In genomic region chr1:46691997-46692790, GRCh38 we compare ENCODE assay signal across 17 cellular contexts. TPM values are rescaled to one million over a fixed set of nuclear protein-coding genes. Genes with fewer than 3 reads are reported as not detected.
A peak's percentile ranks its signal among the peaks of the same experiment; 100 is the strongest.
DNase-seq lines count a peak whose midpoint lies in the region; ATAC-seq, FAIRE-seq and TF ChIP-seq lines count a peak whose summit lies in the region.
"Had no signal": no experiment of that assay in that cellular context is flagged by ENCODE, and none has a peak within 500 bp of the region (broad histone marks: within the 10 kb centered on the region; RNA-seq: fewer than 3 reads in every experiment).

No MANE protein-coding gene starts in this region.

- H3K36me3 ChIP-seq in HepG2 (replicated peaks in 1 of 2; ENCODE audit: control insufficient read depth in 1 of 2, insufficient read depth in 2 of 2, low read length in 2 of 2) (peaks cover 16 to 72% of the 10 kb centered on the region in 2 experiments), right lobe of liver (peaks cover 4 to 54% (median 18%) of the 10 kb centered on the region in 4 donors), mesendoderm (ENCODE audit: control insufficient read depth, insufficient read depth, low read length) (peaks cover 12% of the 10 kb centered on the region)

- TF ChIP-seq POLR2A in HepG2 (IDR thresholded peaks at IDR 0.05; ENCODE audit: insufficient read depth in 1 of 2, low read depth in 2 of 2, low read length in 2 of 2), result no peak
- TF ChIP-seq POLR2A in right lobe of liver (IDR thresholded peaks at IDR 0.05), result no peak

- no peak overlapping the region for H4K5ac ChIP-seq in mesendoderm (ENCODE audit: low read length)

- no peak for FAIRE-seq in HepG2 (lab: Jason Lieb, UNC)

- H3K23ac ChIP-seq in mesendoderm (ENCODE audit: low read length), result no peak overlapping the region

- H3K4me2 ChIP-seq in HepG2 (ENCODE audit: low read depth, low read length) (no peak overlapping the region), mesendoderm (ENCODE audit: low read length) (no peak overlapping the region)

- no peak overlapping the region for H3K27ac ChIP-seq in HepG2 (ENCODE audit: extremely low read length, insufficient read depth, low read length)
- H3K27ac ChIP-seq in right lobe of liver, result no peak overlapping the region
- no peak overlapping the region for H3K27ac ChIP-seq in mesendoderm (ENCODE audit: low read depth, low read length)
- H3K27ac ChIP-seq: esophagus squamous epithelium had no signal

- H3K56ac ChIP-seq in mesendoderm (ENCODE audit: low read length), result no peak overlapping the region

- H2AFZ ChIP-seq in HepG2 (ENCODE audit: low read length), result no peak overlapping the region

- peaks cover 25% of the 10 kb centered on the region for H3K4me1 Mint-ChIP-seq in chondrocyte (ENCODE audit: low read depth)
- peaks cover 18% of the 10 kb centered on the region for H3K4me1 Mint-ChIP-seq in activated naive CD8-positive, alpha-beta T cell treated with anti-CD3 and anti-CD28 coated beads, Interleukin-2, amount 50 U/mL, for 24 hours
- H3K4me1 Mint-ChIP-seq: IgD-negative memory B cell had no signal

- no peaks in the 10 kb centered on the region for H4K20me1 ChIP-seq in HepG2 (ENCODE audit: insufficient read depth, low read length)

- peaks cover 5% of the 10 kb centered on the region for H3K79me1 ChIP-seq in mesendoderm (ENCODE audit: low read length)

- no peak overlapping the region for H2AK5ac ChIP-seq in mesendoderm (ENCODE audit: low read length)

- no TSS peak for BruUV-seq in HepG2 (replicated peaks; lab: Mats Ljungman, UMichigan)

- peak overlapping the region; percentile 12 for H3K18ac ChIP-seq in mesendoderm (ENCODE audit: low read length)

- no peak overlapping the region for H2BK5ac ChIP-seq in mesendoderm (ENCODE audit: low read length)

- no peak overlapping the region for H4K8ac ChIP-seq in mesendoderm (ENCODE audit: low read depth, low read length)

- TF ChIP-seq CTCF in HepG2 (CRISPR knock-in tag; IDR thresholded peaks at IDR 0.05) (no peak), right lobe of liver (IDR thresholded peaks at IDR 0.05) (peak in 1 of 4 donors; percentile 5), chondrocyte (IDR thresholded peaks at IDR 0.05) (peak; percentile 46)

- no peaks in the 10 kb centered on the region for H3K27me3 ChIP-seq in HepG2 (ENCODE audit: control insufficient read depth in 1 of 2, insufficient read depth in 2 of 2, low read length in 2 of 2)
- no peaks in the 10 kb centered on the region for H3K27me3 ChIP-seq in right lobe of liver
- no peaks in the 10 kb centered on the region for H3K27me3 ChIP-seq in mesendoderm (ENCODE audit: insufficient read depth, low read length, poor library complexity)
- H3K27me3 ChIP-seq: esophagus squamous epithelium had no signal

- H3K9ac ChIP-seq in HepG2 (ENCODE audit: insufficient read depth, low read depth, low read length), result no peak overlapping the region
- H3K9ac ChIP-seq in mesendoderm (ENCODE audit: low read length), result no peak overlapping the region

- ATAC-seq in HepG2, result peak; percentile 65; the same call in 2 of the 3 replicates
- no peak for ATAC-seq in right lobe of liver
- ATAC-seq in activated naive CD8-positive, alpha-beta T cell treated with anti-CD3 and anti-CD28 coated beads, Interleukin-2, amount 50 U/mL, for 24 hours, result no peak
- ATAC-seq in HG02623 (IDR thresholded peaks at IDR 0.05; ENCODE audit: unreplicated experiment), result no peak
- ATAC-seq: natural killer cell treated with Interleukin-12 subunit alpha and Interleukin-12 subunit beta and Interleukin-15 and Interleukin-18, amount 100 ng/mL, for 72 hours had no signal

- no peak overlapping the region for H3K4ac ChIP-seq in mesendoderm (ENCODE audit: low read depth, low read length)

- no peaks in the 10 kb centered on the region for H3K9me3 Mint-ChIP-seq in chondrocyte (ENCODE audit: low read depth)
- no peaks in the 10 kb centered on the region for H3K9me3 Mint-ChIP-seq in activated naive CD8-positive, alpha-beta T cell treated with anti-CD3 and anti-CD28 coated beads, Interleukin-2, amount 50 U/mL, for 24 hours
- H3K9me3 Mint-ChIP-seq: central memory CD8-positive, alpha-beta T cell; natural killer cell treated with Interleukin-12 subunit alpha and Interleukin-12 subunit beta and Interleukin-15 and Interleukin-18, amount 100 ng/mL, for 72 hours had no signal

- peaks cover 38% of the 10 kb centered on the region for H3K36me3 Mint-ChIP-seq in chondrocyte (ENCODE audit: low read depth)
- H3K36me3 Mint-ChIP-seq in activated naive CD8-positive, alpha-beta T cell treated with anti-CD3 and anti-CD28 coated beads, Interleukin-2, amount 50 U/mL, for 24 hours (ENCODE audit: low read depth), result peaks cover 65% of the 10 kb centered on the region

- CTCF ChIA-PET in HepG2 (lab: Yijun Ruan, JAX; ENCODE audit: low intra/inter-chr PET ratio, low total read pairs), result no interaction called here

- H3K27me3 Mint-ChIP-seq in chondrocyte (ENCODE audit: low read depth), result no peaks in the 10 kb centered on the region
- H3K27me3 Mint-ChIP-seq in activated naive CD8-positive, alpha-beta T cell treated with anti-CD3 and anti-CD28 coated beads, Interleukin-2, amount 50 U/mL, for 24 hours, result no peaks in the 10 kb centered on the region
- H3K27me3 Mint-ChIP-seq: central memory CD8-positive, alpha-beta T cell; IgD-negative memory B cell; natural killer cell treated with Interleukin-12 subunit alpha and Interleukin-12 subunit beta and Interleukin-15 and Interleukin-18, amount 100 ng/mL, for 72 hours had no signal

- H3K27ac Mint-ChIP-seq in chondrocyte (ENCODE audit: unreplicated experiment), result no peak overlapping the region
- no peak overlapping the region for H3K27ac Mint-ChIP-seq in activated naive CD8-positive, alpha-beta T cell treated with anti-CD3 and anti-CD28 coated beads, Interleukin-2, amount 50 U/mL, for 24 hours
- H3K27ac Mint-ChIP-seq: IgD-negative memory B cell; natural killer cell treated with Interleukin-12 subunit alpha and Interleukin-12 subunit beta and Interleukin-15 and Interleukin-18, amount 100 ng/mL, for 72 hours had no signal

- H2BK120ac ChIP-seq in mesendoderm (ENCODE audit: low read depth, low read length), result no peak overlapping the region

- POLR2A ChIA-PET in HepG2 (lab: Yijun Ruan, JAX), result no interaction called here

- H3K4me3 ChIP-seq in HepG2 (replicated peaks in 1 of 3; ENCODE audit: insufficient read depth in 1 of 3, low read depth in 2 of 3, low read length in 3 of 3), result no peak overlapping the region
- H3K4me3 ChIP-seq in right lobe of liver, result no peak overlapping the region
- no peak overlapping the region for H3K4me3 ChIP-seq in mesendoderm (ENCODE audit: low read length)
- H3K4me3 ChIP-seq: esophagus squamous epithelium had no signal

- H3K79me2 ChIP-seq in HepG2 (ENCODE audit: insufficient read depth, low read length), result no peaks in the 10 kb centered on the region
- no peaks in the 10 kb centered on the region for H3K79me2 ChIP-seq in mesendoderm (ENCODE audit: control insufficient read depth, insufficient read depth, low read length)

- TF ChIP-seq RAD21 in HepG2 (CRISPR knock-in tag; IDR thresholded peaks at IDR 0.05), result no peak

- intact Hi-C loops in HepG2 (cut with micrococcal nuclease; ENCODE audit: unreplicated experiment), result no loop called here
- intact Hi-C loops in right lobe of liver (cut with DNase I), result no loop called here

- WGBS in HepG2 (ENCODE audit: low lambda C conversion rate), result 83% methylated on average over 6 of the region's 6 CpGs
- 74% methylated on average over 6 of the region's 6 CpGs for WGBS in right lobe of liver (ENCODE audit: insufficient coverage, low coverage, low lambda C conversion rate, missing lambda C conversion rate)
- no CpG with 5 or more reads among the region's 6 CpGs for WGBS in mesendoderm (ENCODE audit: extremely low coverage, insufficient coverage, low lambda C conversion rate)

- in situ Hi-C loops in HepG2 (cut with HindIII; ENCODE audit: extremely low pct_ligation_motif_present, low pct_unique_long_range_greater_than_20kb), result no loop called here

- H3K4me1 ChIP-seq in HepG2 (ENCODE audit: insufficient read depth, low read length) (0 out of 2 replicates have a peak, but pooled peaks cover 11% of the 10 kb centered on the region), right lobe of liver (peaks cover 0 to 7% (median 2%) of the 10 kb centered on the region in 4 donors), mesendoderm (ENCODE audit: control insufficient read depth, low read depth, low read length) (peaks cover 5% of the 10 kb centered on the region)

- no peak overlapping the region for H3K4me3 Mint-ChIP-seq in chondrocyte (ENCODE audit: unreplicated experiment)
- H3K4me3 Mint-ChIP-seq in activated naive CD8-positive, alpha-beta T cell treated with anti-CD3 and anti-CD28 coated beads, Interleukin-2, amount 50 U/mL, for 24 hours, result no peak overlapping the region
- H3K4me3 Mint-ChIP-seq: central memory CD8-positive, alpha-beta T cell; IgD-negative memory B cell; natural killer cell treated with Interleukin-12 subunit alpha and Interleukin-12 subunit beta and Interleukin-15 and Interleukin-18, amount 100 ng/mL, for 72 hours had no signal

- TF ChIP-seq EP300 in HepG2 (IDR thresholded peaks at IDR 0.05; ENCODE audit: low read depth in 2 of 2, low read length in 2 of 2) (no peak), HepG2 (CRISPR knock-in tag; IDR thresholded peaks at IDR 0.05; ENCODE audit: borderline replicate concordance) (no peak)

- no peak overlapping the region for H2BK15ac ChIP-seq in mesendoderm (replicated peaks; ENCODE audit: low read depth)

- H3K9me3 ChIP-seq in HepG2 (ENCODE audit: low read length) (no peaks in the 10 kb centered on the region), right lobe of liver (no peaks in the 10 kb centered on the region)
- H3K9me3 ChIP-seq: esophagus squamous epithelium had no signal

- DNase-seq in HepG2 (ENCODE audit: low spot score) (no peak), right lobe of liver (no peak), chondrocyte (ENCODE audit: low spot score) (no peak), mesendoderm (peak; percentile 14), HuH-7.5 (ENCODE audit: low spot score) (no peak), NK-92 (lab: John Stamatoyannopoulos, UW; ENCODE audit: unreplicated experiment) (no peak)
- no peak for DNase-seq in activated naive CD8-positive, alpha-beta T cell treated with anti-CD3 and anti-CD28 coated beads, Interleukin-2, amount 50 U/mL, for 24 hours
- DNase-seq: ACHN; activated CD4-positive, CD25-positive, alpha-beta regulatory T cell treated with anti-CD3 and anti-CD28 coated beads, Interleukin-2, amount 50 U/mL, for 72 hours; DMS79 treated with DMSO at 0.1 percent for 48 hours; esophagus squamous epithelium; NCI-H2029 treated with DMSO at 0.1 percent for 48 hours had no signal

RNA-seq across cellular contexts. Expression of gene TEX38, which starts 20.5 kb away (rescaled TPM):
- total RNA-seq in HepG2 (2016; rRNA removed; fragmentation: Illumina TruSeq; extraction: Trizol), result not detected in 2 replicates
- not detected in 2 replicates for total RNA-seq in HepG2 (2016; cell fraction: cytosol; rRNA removed; fragmentation: Illumina TruSeq; extraction: Trizol; ENCODE audit: low read depth)
- total RNA-seq in HepG2 (2016; cell fraction: insoluble cytoplasmic fraction; rRNA removed; fragmentation: Illumina TruSeq; extraction: Trizol), result not detected in 2 replicates
- not detected in 2 replicates for total RNA-seq in HepG2 (2016; cell fraction: membrane; rRNA removed; fragmentation: Illumina TruSeq; extraction: Trizol)
- not detected in 2 replicates for total RNA-seq in HepG2 (2016; cell fraction: nucleus; rRNA removed; fragmentation: Illumina TruSeq; extraction: Trizol)
- polyA plus RNA-seq in HepG2 (2011; rRNA removed), result 0.07 and 0.18 TPM in 2 replicates
- polyA plus RNA-seq in HepG2 (2011; cell fraction: cytosol; rRNA removed), result not detected in 2 replicates
- polyA plus RNA-seq in HepG2 (2011; cell fraction: nucleus; rRNA removed), result 0.34 and 0.36 TPM in 2 replicates
- not detected in 2 replicates for polyA plus RNA-seq in HepG2 (2012)
- polyA plus RNA-seq in HepG2 (2016; cell fraction: cytosol; fragmentation: Illumina TruSeq; extraction: Trizol; ENCODE audit: low read depth), result not detected in 2 replicates
- not detected in 2 replicates for polyA plus RNA-seq in HepG2 (2016; cell fraction: insoluble cytoplasmic fraction; fragmentation: Illumina TruSeq; extraction: Trizol; ENCODE audit: low read depth)
- polyA plus RNA-seq in HepG2 (2016; cell fraction: membrane; fragmentation: Illumina TruSeq; extraction: Trizol; ENCODE audit: low read depth), result not detected in 2 replicates
- polyA plus RNA-seq in HepG2 (2016; cell fraction: nucleus; fragmentation: Illumina TruSeq; extraction: Trizol; ENCODE audit: insufficient read depth, low read depth), result not detected in 2 replicates
- 0.40 TPM in 1 of 2 replicates, not detected in the other for polyA minus RNA-seq in HepG2 (2011; rRNA and poly(A)+ RNA removed; ENCODE audit: low replicate concordance)
- not detected in 2 replicates for polyA minus RNA-seq in HepG2 (2011; cell fraction: cytosol; rRNA and poly(A)+ RNA removed)
- not detected in 2 replicates for polyA minus RNA-seq in HepG2 (2011; cell fraction: nucleus; rRNA and poly(A)+ RNA removed)
- total RNA-seq in right lobe of liver, result not detected
- total RNA-seq in chondrocyte, result not detected in 3 replicates
- 0.06 TPM for polyA plus RNA-seq in mesendoderm (2013, experiment 1 of 2)
- polyA plus RNA-seq in mesendoderm (2013, experiment 2 of 2), result not detected
- total RNA-seq: esophagus squamous epithelium, urinary bladder had no signal
- polyA plus RNA-seq: IgD-negative memory B cell, urinary bladder had no signal

RNA-seq across cellular contexts. Expression of gene ATPAF1, which starts 24.0 kb away (rescaled TPM):
- total RNA-seq in HepG2 (2016; rRNA removed; fragmentation: Illumina TruSeq; extraction: Trizol), result 66.6 and 82.9 TPM in 2 replicates
- total RNA-seq in HepG2 (2016; cell fraction: cytosol; rRNA removed; fragmentation: Illumina TruSeq; extraction: Trizol; ENCODE audit: low read depth), result 16.7 and 20.1 TPM in 2 replicates
- 68.9 and 89.4 TPM in 2 replicates for total RNA-seq in HepG2 (2016; cell fraction: insoluble cytoplasmic fraction; rRNA removed; fragmentation: Illumina TruSeq; extraction: Trizol)
- total RNA-seq in HepG2 (2016; cell fraction: membrane; rRNA removed; fragmentation: Illumina TruSeq; extraction: Trizol), result 49.1 and 50.0 TPM in 2 replicates
- total RNA-seq in HepG2 (2016; cell fraction: nucleus; rRNA removed; fragmentation: Illumina TruSeq; extraction: Trizol), result 25.2 and 28.9 TPM in 2 replicates
- 57.3 and 76.7 TPM in 2 replicates for polyA plus RNA-seq in HepG2 (2011; rRNA removed)
- 49.4 and 72.7 TPM in 2 replicates for polyA plus RNA-seq in HepG2 (2011; cell fraction: cytosol; rRNA removed)
- 20.5 and 24.9 TPM in 2 replicates for polyA plus RNA-seq in HepG2 (2011; cell fraction: nucleus; rRNA removed)
- polyA plus RNA-seq in HepG2 (2012), result 41.0 and 52.7 TPM in 2 replicates
- polyA plus RNA-seq in HepG2 (2016; cell fraction: cytosol; fragmentation: Illumina TruSeq; extraction: Trizol; ENCODE audit: low read depth), result 22.8 and 23.2 TPM in 2 replicates
- polyA plus RNA-seq in HepG2 (2016; cell fraction: insoluble cytoplasmic fraction; fragmentation: Illumina TruSeq; extraction: Trizol; ENCODE audit: low read depth), result 95.2 and 103 TPM in 2 replicates
- polyA plus RNA-seq in HepG2 (2016; cell fraction: membrane; fragmentation: Illumina TruSeq; extraction: Trizol; ENCODE audit: low read depth), result 45.1 and 45.9 TPM in 2 replicates
- 40.9 and 46.7 TPM in 2 replicates for polyA plus RNA-seq in HepG2 (2016; cell fraction: nucleus; fragmentation: Illumina TruSeq; extraction: Trizol; ENCODE audit: insufficient read depth, low read depth)
- 21.5 and 23.1 TPM in 2 replicates for polyA minus RNA-seq in HepG2 (2011; rRNA and poly(A)+ RNA removed; ENCODE audit: low replicate concordance)
- 34.2 and 40.5 TPM in 2 replicates for polyA minus RNA-seq in HepG2 (2011; cell fraction: cytosol; rRNA and poly(A)+ RNA removed)
- 26.4 and 40.3 TPM in 2 replicates for polyA minus RNA-seq in HepG2 (2011; cell fraction: nucleus; rRNA and poly(A)+ RNA removed)
- 10 to 100 TPM; 34.9 to 57.1 (median 42.1) TPM for total RNA-seq in right lobe of liver
- total RNA-seq in chondrocyte, result 22.9 to 33.2 TPM (median 27.7 TPM) in 3 replicates
- 40.9 TPM for polyA plus RNA-seq in mesendoderm (2013, experiment 1 of 2)
- 40.2 TPM for polyA plus RNA-seq in mesendoderm (2013, experiment 2 of 2)

RNA-seq across cellular contexts. Expression of gene EFCAB14, which starts 26.7 kb away (rescaled TPM):
- total RNA-seq in HepG2 (2016; rRNA removed; fragmentation: Illumina TruSeq; extraction: Trizol) (17.4 and 17.9 TPM in 2 replicates), right lobe of liver (10 to 100 TPM; 41.5 to 56.9 (median 43.5) TPM), chondrocyte (49.0 to 69.5 TPM (median 52.2 TPM) in 3 replicates)
- 11.0 and 11.7 TPM in 2 replicates for total RNA-seq in HepG2 (2016; cell fraction: cytosol; rRNA removed; fragmentation: Illumina TruSeq; extraction: Trizol; ENCODE audit: low read depth)
- 16.1 and 18.3 TPM in 2 replicates for total RNA-seq in HepG2 (2016; cell fraction: insoluble cytoplasmic fraction; rRNA removed; fragmentation: Illumina TruSeq; extraction: Trizol)
- total RNA-seq in HepG2 (2016; cell fraction: membrane; rRNA removed; fragmentation: Illumina TruSeq; extraction: Trizol), result 25.4 and 27.5 TPM in 2 replicates
- 20.5 and 25.5 TPM in 2 replicates for total RNA-seq in HepG2 (2016; cell fraction: nucleus; rRNA removed; fragmentation: Illumina TruSeq; extraction: Trizol)
- polyA plus RNA-seq in HepG2 (2011; rRNA removed), result 12.4 and 13.4 TPM in 2 replicates
- polyA plus RNA-seq in HepG2 (2011; cell fraction: cytosol; rRNA removed), result 7.2 and 10.6 TPM in 2 replicates
- polyA plus RNA-seq in HepG2 (2011; cell fraction: nucleus; rRNA removed), result 11.6 and 14.9 TPM in 2 replicates
- polyA plus RNA-seq in HepG2 (2012), result 11.5 and 11.8 TPM in 2 replicates
- polyA plus RNA-seq in HepG2 (2016; cell fraction: cytosol; fragmentation: Illumina TruSeq; extraction: Trizol; ENCODE audit: low read depth), result 6.7 and 7.2 TPM in 2 replicates
- 18.6 and 19.8 TPM in 2 replicates for polyA plus RNA-seq in HepG2 (2016; cell fraction: insoluble cytoplasmic fraction; fragmentation: Illumina TruSeq; extraction: Trizol; ENCODE audit: low read depth)
- 17.5 and 20.0 TPM in 2 replicates for polyA plus RNA-seq in HepG2 (2016; cell fraction: membrane; fragmentation: Illumina TruSeq; extraction: Trizol; ENCODE audit: low read depth)
- polyA plus RNA-seq in HepG2 (2016; cell fraction: nucleus; fragmentation: Illumina TruSeq; extraction: Trizol; ENCODE audit: insufficient read depth, low read depth), result 25.2 and 29.8 TPM in 2 replicates
- polyA minus RNA-seq in HepG2 (2011; rRNA and poly(A)+ RNA removed; ENCODE audit: low replicate concordance), result 12.3 and 40.5 TPM in 2 replicates
- polyA minus RNA-seq in HepG2 (2011; cell fraction: cytosol; rRNA and poly(A)+ RNA removed), result 13.4 and 18.1 TPM in 2 replicates
- 22.0 and 31.1 TPM in 2 replicates for polyA minus RNA-seq in HepG2 (2011; cell fraction: nucleus; rRNA and poly(A)+ RNA removed)
- polyA plus RNA-seq in mesendoderm (2013, experiment 1 of 2), result 26.7 TPM
- polyA plus RNA-seq in mesendoderm (2013, experiment 2 of 2), result 27.1 TPM
